17 cellular contexts compared by ENCODE assay signal in the genomic region with DNA sequence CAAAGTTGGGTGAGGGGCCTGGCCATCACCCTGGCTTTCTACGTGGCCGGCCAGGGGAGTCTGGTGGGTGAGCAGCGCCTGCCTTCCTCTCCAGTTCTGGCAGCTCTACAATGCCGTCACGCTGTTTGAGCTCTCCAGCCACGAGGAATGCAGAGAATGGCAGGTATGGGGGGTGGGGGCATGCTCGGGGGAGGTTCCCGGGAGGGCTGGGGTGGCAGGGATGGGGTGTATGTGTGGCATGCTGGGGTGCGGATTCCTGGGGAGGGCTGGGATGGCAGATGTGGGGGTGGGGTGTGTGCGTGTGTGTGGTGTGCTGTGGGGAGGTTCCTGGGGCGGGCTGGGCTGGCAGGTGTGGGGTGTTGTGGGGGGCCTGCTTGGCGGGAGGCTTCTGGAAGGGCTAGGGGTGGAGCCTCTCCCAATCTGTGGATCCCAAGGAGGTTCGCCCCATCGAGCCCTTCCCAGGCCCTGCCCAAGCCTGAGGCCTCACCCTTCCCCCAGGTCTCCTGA. TPM values are rescaled to one million over a fixed set of nuclear protein-coding genes. Genes with fewer than 3 reads are reported as not detected.
DNase-seq lines count a peak whose midpoint lies in the region; ATAC-seq, FAIRE-seq and TF ChIP-seq lines count a peak whose summit lies in the region.
"Had no signal": no experiment of that assay in that cellular context is flagged by ENCODE, and none has a peak within 500 bp of the region (broad histone marks: within the 10 kb centered on the region; RNA-seq: fewer than 3 reads in every experiment).

No MANE protein-coding gene starts in this region.

- BruUV-seq in HCT116 (replicated peaks; lab: Mats Ljungman, UMichigan), result no TSS peak

- no peak overlapping the region for H2AFZ ChIP-seq in HCT116 (ENCODE audit: low read depth, low read length, poor library complexity, severe bottlenecking)

- no peaks in the 10 kb centered on the region for H3K27me3 ChIP-seq in HCT116 (ENCODE audit: insufficient read depth, low read length)
- H3K27me3 ChIP-seq: ascending aorta, SJSA1 had no signal

- RAD21 ChIA-PET in HCT116 (lab: Charles Lee; ENCODE audit: low non-redundant PET in 1 of 2, low total read pairs in 2 of 2, uncharacterized antibody in 2 of 2, unreplicated experiment in 2 of 2), result interaction anchor here (0.6 to 1.1 kb wide), 3 partner anchors 9 to 19 kb away, joined by 3 to 9 read pairs (median 5); a partner anchor contains a TSS

- H3K4me2 ChIP-seq in HCT116 (ENCODE audit: low read length), result 0 out of 2 replicates have a peak overlapping the region, but pooled peaks have one; percentile 14

- no peak overlapping the region for H3K4me3 ChIP-seq in HCT116 (replicated peaks in 1 of 2; ENCODE audit: low read depth in 1 of 2, low read length in 2 of 2)
- H3K4me3 ChIP-seq: ascending aorta, SJSA1, skin epidermis had no signal

- no peak for FAIRE-seq in H54 (lab: Jason Lieb, UNC)

- H3K27ac Mint-ChIP-seq in natural killer cell, result no peak overlapping the region
- H3K27ac Mint-ChIP-seq: HFFc6 had no signal

- peaks cover 6 to 7% of the 10 kb centered on the region in 2 experiments; a peak in 3 of 4 replicates for H3K36me3 ChIP-seq in HCT116 (ENCODE audit: control insufficient read depth in 1 of 2, insufficient read depth in 2 of 2, low read length in 2 of 2)

- H3K9me3 Mint-ChIP-seq in natural killer cell, result no peaks in the 10 kb centered on the region
- H3K9me3 Mint-ChIP-seq: HFFc6; stimulated activated effector memory CD8-positive, alpha-beta T cell treated with anti-CD3 and anti-CD28 coated beads, Interleukin-12 subunit alpha, Interleukin-12 subunit beta, amount 100 ng/mL, for 72 hours had no signal

- H3K9ac ChIP-seq in HCT116 (ENCODE audit: low read length), result no peak overlapping the region

- H3K4me1 Mint-ChIP-seq in natural killer cell, result peaks cover 7 to 20% of the 10 kb centered on the region in 2 donors

- no peaks in the 10 kb centered on the region for H3K79me2 ChIP-seq in HCT116 (ENCODE audit: insufficient read depth, low read length)

- POLR2A ChIA-PET in HCT116 (lab: Charles Lee), result no interaction called here
- POLR2A ChIA-PET in RWPE1 (lab: Yijun Ruan, JAX; ENCODE audit: low non-redundant PET), result no interaction called here

- H3K36me3 Mint-ChIP-seq in natural killer cell, result no peaks in the 10 kb centered on the region

- H3K4me1 ChIP-seq in HCT116 (ENCODE audit: control insufficient read depth in 1 of 2, insufficient read depth in 2 of 2, low read length in 2 of 2), result peaks cover 20 to 58% of the 10 kb centered on the region in 2 experiments
- H3K4me1 ChIP-seq: ascending aorta had no signal

- TF ChIP-seq POLR2A in HCT116 (IDR thresholded peaks at IDR 0.05; ENCODE audit: borderline replicate concordance, extremely low read depth, insufficient read depth, insufficient read length), result no peak
- no peak for TF ChIP-seq POLR2A in H54 (IDR thresholded peaks at IDR 0.05; ENCODE audit: low read depth, low read length)

- H3K4me3 Mint-ChIP-seq in natural killer cell, result no peak overlapping the region
- H3K4me3 Mint-ChIP-seq: HFFc6; stimulated activated effector memory CD8-positive, alpha-beta T cell treated with anti-CD3 and anti-CD28 coated beads, Interleukin-12 subunit alpha, Interleukin-12 subunit beta, amount 100 ng/mL, for 72 hours had no signal

- TF ChIP-seq RAD21 in HCT116 (IDR thresholded peaks at IDR 0.05; ENCODE audit: low read depth), result no peak

- no peaks in the 10 kb centered on the region for H3K9me2 ChIP-seq in HCT116 (ENCODE audit: insufficient read depth)

- CTCF ChIA-PET in HCT116 (lab: Charles Lee), result interaction anchor here (0.6 to 3.4 kb wide), 6 partner anchors 10 to 374 kb away, joined by 3 to 20 read pairs (median 5); a partner anchor contains a TSS
- CTCF ChIA-PET in RWPE1 (lab: Yijun Ruan, JAX), result interaction anchor here (0.7 to 11.3 kb wide), 3 partner anchors 19 to 182 kb away, joined by 4 to 155 read pairs (median 5); a partner anchor contains a TSS

- no peaks in the 10 kb centered on the region for H3K9me3 ChIP-seq in HCT116 (ENCODE audit: control insufficient read depth in 1 of 2, insufficient read depth in 1 of 2, low read depth in 1 of 2, low read length in 2 of 2)
- H3K9me3 ChIP-seq: ascending aorta, SJSA1 had no signal

- TF ChIP-seq CTCF in HCT116 (IDR thresholded peaks at IDR 0.05 in 2 of 3, conservative IDR thresholded peaks at IDR 0.05 in 1 of 3; ENCODE audit: borderline replicate concordance in 1 of 3, insufficient read depth in 1 of 3, low read depth in 2 of 3, low read length in 2 of 3) (no peak), RWPE1 (conservative IDR thresholded peaks at IDR 0.05; ENCODE audit: low read depth) (no peak), natural killer cell (IDR thresholded peaks at IDR 0.05) (no peak)

- no peaks in the 10 kb centered on the region for H4K20me1 ChIP-seq in HCT116 (ENCODE audit: insufficient read depth)

- no peaks in the 10 kb centered on the region for H3K27me3 Mint-ChIP-seq in natural killer cell (ENCODE audit: low read depth in 2 of 2)

- no peak for DNase-seq in HCT116 (ENCODE audit: low read depth, low spot score)
- no peak for DNase-seq in RWPE1 (ENCODE audit: low spot score)
- DNase-seq in iPS-NIHi7 (ENCODE audit: extremely low spot score), result peak; percentile 52
- peak; percentile 74 for DNase-seq in renal cortical epithelial cell (ENCODE audit: low read depth)
- DNase-seq in natural killer cell, result no peak
- DNase-seq in H54 (ENCODE audit: insufficient read length, low spot score), result no peak
- DNase-seq in GF-D8 (lab: John Stamatoyannopoulos, UW), result no peak
- DNase-seq: activated effector memory CD4-positive, alpha-beta T cell treated with anti-CD3 and anti-CD28 coated beads, Interleukin-2, amount 50 U/mL, for 16 hours; cortex of kidney; HFFc6; Karpas-422; NCI-H1417 treated with DMSO at 0.1 percent for 48 hours; NCI-H446 had no signal

- ATAC-seq in HCT116, result no peak
- no peak for ATAC-seq in natural killer cell
- ATAC-seq: stimulated activated effector memory CD8-positive, alpha-beta T cell treated with anti-CD3 and anti-CD28 coated beads, Interleukin-12 subunit alpha, Interleukin-12 subunit beta, amount 100 ng/mL, for 72 hours had no signal

- H3K27ac ChIP-seq in HCT116 (ENCODE audit: low read depth, low read length) (peak overlapping the region; percentile 31), RWPE1 (peak overlapping the region; percentile 23)
- H3K27ac ChIP-seq: ascending aorta, SJSA1 had no signal

- intact Hi-C loops in HCT116 (cut with micrococcal nuclease), result no loop called here
- intact Hi-C loops in natural killer cell (cut with micrococcal nuclease), result loop anchor here (5.0 kb wide), 1 partner anchor 37 kb away; no protein-coding TSS in a partner anchor

TF ChIP-seq in HCT116, 20 proteins besides CTCF, POLR2A, EP300 and RAD21 (continues in another document):
- TF ChIP-seq POLR2AphosphoS5 (IDR thresholded peaks at IDR 0.05; ENCODE audit: low read depth, low read length) (no peak), EZH2phosphoT487 (IDR thresholded peaks at IDR 0.05; ENCODE audit: borderline replicate concordance) (no peak), CBX3 (IDR thresholded peaks at IDR 0.05; ENCODE audit: low read depth) (no peak), TCF7L2 (IDR thresholded peaks at IDR 0.05; ENCODE audit: borderline replicate concordance, extremely low read depth, insufficient read depth, insufficient read length) (no peak), SP1 (IDR thresholded peaks at IDR 0.05; ENCODE audit: low read depth) (no peak), ZFX (IDR thresholded peaks at IDR 0.05) (no peak), SRF (IDR thresholded peaks at IDR 0.05; ENCODE audit: low read depth) (no peak), SIN3A (IDR thresholded peaks at IDR 0.05; ENCODE audit: low read depth) (no peak), YY1 (IDR thresholded peaks at IDR 0.05; ENCODE audit: extremely low read depth, insufficient replicate concordance, low read depth, low read length) (no peak), JUND (IDR thresholded peaks at IDR 0.05) (no peak)
- TF ChIP-seq, protein P1, sequence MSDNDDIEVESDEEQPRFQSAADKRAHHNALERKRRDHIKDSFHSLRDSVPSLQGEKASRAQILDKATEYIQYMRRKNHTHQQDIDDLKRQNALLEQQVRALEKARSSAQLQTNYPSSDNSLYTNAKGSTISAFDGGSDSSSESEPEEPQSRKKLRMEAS (IDR thresholded peaks at IDR 0.05), result no peak
- TF ChIP-seq, protein P2, sequence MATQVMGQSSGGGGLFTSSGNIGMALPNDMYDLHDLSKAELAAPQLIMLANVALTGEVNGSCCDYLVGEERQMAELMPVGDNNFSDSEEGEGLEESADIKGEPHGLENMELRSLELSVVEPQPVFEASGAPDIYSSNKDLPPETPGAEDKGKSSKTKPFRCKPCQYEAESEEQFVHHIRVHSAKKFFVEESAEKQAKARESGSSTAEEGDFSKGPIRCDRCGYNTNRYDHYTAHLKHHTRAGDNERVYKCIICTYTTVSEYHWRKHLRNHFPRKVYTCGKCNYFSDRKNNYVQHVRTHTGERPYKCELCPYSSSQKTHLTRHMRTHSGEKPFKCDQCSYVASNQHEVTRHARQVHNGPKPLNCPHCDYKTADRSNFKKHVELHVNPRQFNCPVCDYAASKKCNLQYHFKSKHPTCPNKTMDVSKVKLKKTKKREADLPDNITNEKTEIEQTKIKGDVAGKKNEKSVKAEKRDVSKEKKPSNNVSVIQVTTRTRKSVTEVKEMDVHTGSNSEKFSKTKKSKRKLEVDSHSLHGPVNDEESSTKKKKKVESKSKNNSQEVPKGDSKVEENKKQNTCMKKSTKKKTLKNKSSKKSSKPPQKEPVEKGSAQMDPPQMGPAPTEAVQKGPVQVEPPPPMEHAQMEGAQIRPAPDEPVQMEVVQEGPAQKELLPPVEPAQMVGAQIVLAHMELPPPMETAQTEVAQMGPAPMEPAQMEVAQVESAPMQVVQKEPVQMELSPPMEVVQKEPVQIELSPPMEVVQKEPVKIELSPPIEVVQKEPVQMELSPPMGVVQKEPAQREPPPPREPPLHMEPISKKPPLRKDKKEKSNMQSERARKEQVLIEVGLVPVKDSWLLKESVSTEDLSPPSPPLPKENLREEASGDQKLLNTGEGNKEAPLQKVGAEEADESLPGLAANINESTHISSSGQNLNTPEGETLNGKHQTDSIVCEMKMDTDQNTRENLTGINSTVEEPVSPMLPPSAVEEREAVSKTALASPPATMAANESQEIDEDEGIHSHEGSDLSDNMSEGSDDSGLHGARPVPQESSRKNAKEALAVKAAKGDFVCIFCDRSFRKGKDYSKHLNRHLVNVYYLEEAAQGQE (IDR thresholded peaks at IDR 0.05; ENCODE audit: low read depth), result no peak
- TF ChIP-seq, protein P3, sequence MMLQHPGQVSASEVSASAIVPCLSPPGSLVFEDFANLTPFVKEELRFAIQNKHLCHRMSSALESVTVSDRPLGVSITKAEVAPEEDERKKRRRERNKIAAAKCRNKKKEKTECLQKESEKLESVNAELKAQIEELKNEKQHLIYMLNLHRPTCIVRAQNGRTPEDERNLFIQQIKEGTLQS (IDR thresholded peaks at IDR 0.05), result no peak

RNA-seq across cellular contexts. Expression of a gene that starts 18.5 kb away (rescaled TPM):
- 116 TPM for total RNA-seq in HCT116 (2021; ENCODE audit: unreplicated experiment)
- polyA plus RNA-seq in HCT116 (2012), result 93.4 and 134 TPM in 2 replicates
- total RNA-seq in renal cortical epithelial cell, result 47.3 and 82.0 TPM in 2 replicates
- total RNA-seq in natural killer cell, result 100 to 1,000 TPM; 146 to 201 (median 177) TPM

RNA-seq across cellular contexts. Expression of a gene that starts 28.8 kb away (rescaled TPM):
- 17.5 TPM for total RNA-seq in HCT116 (2021; ENCODE audit: unreplicated experiment)
- 6.6 and 7.3 TPM in 2 replicates for polyA plus RNA-seq in HCT116 (2012)
- 1.6 and 11.9 TPM in 2 replicates for total RNA-seq in renal cortical epithelial cell
- 10 to 100 TPM; 55.1 to 57.5 (median 56.2) TPM for total RNA-seq in natural killer cell

Comparison
In these comparisons a context has a peak if more than half of its experiments do, and no peak if none do; other contexts are left out.
1. DNase-seq: peak in iPS-NIHi7 (single experiment) and renal cortical epithelial cell (single experiment); none in HCT116 (single experiment), RWPE1 (single experiment), natural killer cell (single experiment), H54 (single experiment) and GF-D8 (single experiment).